Comparison of ENCODE assay signal across 8 cellular contexts in genomic region chr3:49018707-49019006, GRCh38. TPM values are rescaled to one million over a fixed set of nuclear protein-coding genes. Genes with fewer than 3 reads are reported as not detected.
DNase-seq lines count a peak whose midpoint lies in the region; ATAC-seq, FAIRE-seq and TF ChIP-seq lines count a peak whose summit lies in the region.

No MANE protein-coding gene starts in this region.

- POLR2A ChIA-PET in activated naive CD8-positive, alpha-beta T cell treated with anti-CD3 and anti-CD28 coated beads, Interleukin-2, amount 10 ng/mL, durations not matched to agents 7 days and 5 days (lab: Charles Lee), result interaction anchor here (8.8 to 10.1 kb wide), 3 partner anchors 12 to 75 kb away, joined by 101 to 244 read pairs (median 129); partner anchors contain the start of genes P4HTM, QRICH1 and WDR6
- POLR2A ChIA-PET in HepG2 (lab: Yijun Ruan, JAX), result interaction anchor here (2.0 to 11.1 kb wide), 3 partner anchors 9 to 75 kb away, joined by 10 to 280 read pairs (median 10); partner anchors contain the start of genes IMPDH2, QRICH1 and WDR6

- no peak for DNase-seq in activated T-cell treated with anti-CD3 and anti-CD28 coated beads, Interleukin-2, amount 50 U/mL, for 24 hours
- DNase-seq in activated T-cell treated with anti-CD3 and anti-CD28 coated beads, Interleukin-2, amount 50 U/mL, for 48 hours, result no peak
- DNase-seq in activated naive CD8-positive, alpha-beta T cell treated with anti-CD3 and anti-CD28 coated beads, Interleukin-2, amount 10 ng/mL, durations not matched to agents 7 days and 5 days, result no peak
- no peak for DNase-seq in HepG2 (ENCODE audit: low spot score)
- DNase-seq in tibial nerve (ENCODE audit: low spot score in 2 of 2), result no peak
- no peak for DNase-seq in NCI-H2107 treated with DMSO at 0.1 percent for 48 hours (lab: John Stamatoyannopoulos, UW; ENCODE audit: unreplicated experiment)
- DNase-seq in A172 (ENCODE audit: low spot score), result no peak

- 2% methylated on average over 14 of the region's 18 CpGs for WGBS in HepG2 (ENCODE audit: low lambda C conversion rate)
- WGBS in tibial nerve, 2 donors, result 2% methylated on average over 18 of the region's 18 CpGs

- H3K27ac ChIP-seq in HepG2 (ENCODE audit: extremely low read length, insufficient read depth, low read length), result peak overlapping the region; percentile 55
- peak overlapping the region; percentile 32 to 89 (median 86) for H3K27ac ChIP-seq in tibial nerve

- no peak for FAIRE-seq in HepG2 (lab: Jason Lieb, UNC)

- no TSS peak for BruUV-seq in HepG2 (replicated peaks; lab: Mats Ljungman, UMichigan)

- H3K27ac Mint-ChIP-seq in activated T-cell treated with anti-CD3 and anti-CD28 coated beads, Interleukin-2, amount 50 U/mL, for 24 hours, result peak overlapping the region; percentile 89
- H3K27ac Mint-ChIP-seq in activated naive CD8-positive, alpha-beta T cell treated with anti-CD3 and anti-CD28 coated beads, Interleukin-2, amount 10 ng/mL, durations not matched to agents 7 days and 5 days, result peak overlapping the region; percentile 98

- peak overlapping the region; percentile 89 for H3K4me2 ChIP-seq in HepG2 (ENCODE audit: low read depth, low read length)

- peaks cover 34% of the 10 kb centered on the region for H3K4me1 Mint-ChIP-seq in activated T-cell treated with anti-CD3 and anti-CD28 coated beads, Interleukin-2, amount 50 U/mL, for 24 hours (ENCODE audit: low read depth)
- H3K4me1 Mint-ChIP-seq in activated naive CD8-positive, alpha-beta T cell treated with anti-CD3 and anti-CD28 coated beads, Interleukin-2, amount 10 ng/mL, durations not matched to agents 7 days and 5 days, result peaks cover 21% of the 10 kb centered on the region

- no peak for TF ChIP-seq RAD21 in HepG2 (CRISPR knock-in tag; IDR thresholded peaks at IDR 0.05)

- H3K9me3 Mint-ChIP-seq in activated T-cell treated with anti-CD3 and anti-CD28 coated beads, Interleukin-2, amount 50 U/mL, for 24 hours, result no peaks in the 10 kb centered on the region
- no peaks in the 10 kb centered on the region for H3K9me3 Mint-ChIP-seq in activated naive CD8-positive, alpha-beta T cell treated with anti-CD3 and anti-CD28 coated beads, Interleukin-2, amount 10 ng/mL, durations not matched to agents 7 days and 5 days

- H3K9me3 ChIP-seq in HepG2 (ENCODE audit: low read length) (no peaks in the 10 kb centered on the region), tibial nerve (no peaks in the 10 kb centered on the region)

- H3K4me3 ChIP-seq in HepG2 (replicated peaks in 1 of 3; ENCODE audit: insufficient read depth in 1 of 3, low read depth in 2 of 3, low read length in 3 of 3) (peak overlapping the region; percentile 68 to 96 (median 84)), tibial nerve (peak overlapping the region; percentile 69 to 96 (median 70))

- H3K4me1 ChIP-seq in HepG2 (ENCODE audit: insufficient read depth, low read length), result peaks cover 33% of the 10 kb centered on the region
- peaks cover 0 to 47% (median 34%) of the 10 kb centered on the region in 4 donors for H3K4me1 ChIP-seq in tibial nerve

- in situ Hi-C loops in HepG2 (cut with HindIII; ENCODE audit: extremely low pct_ligation_motif_present, low pct_unique_long_range_greater_than_20kb), result no loop called here

- no peak overlapping the region for H2AFZ ChIP-seq in HepG2 (ENCODE audit: low read length)

- H3K36me3 Mint-ChIP-seq in activated T-cell treated with anti-CD3 and anti-CD28 coated beads, Interleukin-2, amount 50 U/mL, for 24 hours (ENCODE audit: low read depth), result peaks cover 74% of the 10 kb centered on the region
- peaks cover 8% of the 10 kb centered on the region for H3K36me3 Mint-ChIP-seq in activated naive CD8-positive, alpha-beta T cell treated with anti-CD3 and anti-CD28 coated beads, Interleukin-2, amount 10 ng/mL, durations not matched to agents 7 days and 5 days

- H3K9ac ChIP-seq in HepG2 (ENCODE audit: insufficient read depth, low read depth, low read length), result peak overlapping the region; percentile 73

- TF ChIP-seq CTCF in HepG2 (CRISPR knock-in tag; IDR thresholded peaks at IDR 0.05) (no peak), tibial nerve (IDR thresholded peaks at IDR 0.05) (no peak)

- intact Hi-C loops in HepG2 (cut with micrococcal nuclease; ENCODE audit: unreplicated experiment), result no loop called here

- peaks cover 27% of the 10 kb centered on the region for H3K79me2 ChIP-seq in HepG2 (ENCODE audit: insufficient read depth, low read length)

- CTCF ChIA-PET in HepG2 (lab: Yijun Ruan, JAX; ENCODE audit: low intra/inter-chr PET ratio, low total read pairs), result no interaction called here

- TF ChIP-seq POLR2A in HepG2 (IDR thresholded peaks at IDR 0.05; ENCODE audit: insufficient read depth in 1 of 2, low read depth in 2 of 2, low read length in 2 of 2) (no peak), tibial nerve (IDR thresholded peaks at IDR 0.05) (no peak)

- no peaks in the 10 kb centered on the region for H3K27me3 Mint-ChIP-seq in activated T-cell treated with anti-CD3 and anti-CD28 coated beads, Interleukin-2, amount 50 U/mL, for 24 hours
- no peaks in the 10 kb centered on the region for H3K27me3 Mint-ChIP-seq in activated naive CD8-positive, alpha-beta T cell treated with anti-CD3 and anti-CD28 coated beads, Interleukin-2, amount 10 ng/mL, durations not matched to agents 7 days and 5 days

- H3K36me3 ChIP-seq in HepG2 (replicated peaks in 1 of 2; ENCODE audit: control insufficient read depth in 1 of 2, insufficient read depth in 2 of 2, low read length in 2 of 2) (peaks cover 11 to 28% of the 10 kb centered on the region in 2 experiments), tibial nerve (peaks cover 0 to 40% (median 7%) of the 10 kb centered on the region in 3 donors)

- no peak for ATAC-seq in activated naive CD8-positive, alpha-beta T cell treated with anti-CD3 and anti-CD28 coated beads, Interleukin-2, amount 10 ng/mL, durations not matched to agents 7 days and 5 days (ENCODE audit: low read depth)
- ATAC-seq in HepG2 (no peak), GM18520 (IDR thresholded peaks at IDR 0.05; ENCODE audit: unreplicated experiment) (no peak)

- no peak for TF ChIP-seq EP300 in HepG2 (IDR thresholded peaks at IDR 0.05; ENCODE audit: low read depth in 2 of 2, low read length in 2 of 2)
- no peak for TF ChIP-seq EP300 in HepG2 (CRISPR knock-in tag; IDR thresholded peaks at IDR 0.05; ENCODE audit: borderline replicate concordance)
- TF ChIP-seq EP300 in tibial nerve (IDR thresholded peaks at IDR 0.05), result no peak

- H3K27me3 ChIP-seq in HepG2 (ENCODE audit: control insufficient read depth in 1 of 2, insufficient read depth in 2 of 2, low read length in 2 of 2) (no peaks in the 10 kb centered on the region; a peak in 1 of 5 replicates), tibial nerve (no peaks in the 10 kb centered on the region)

- peak overlapping the region; percentile 90 for H3K4me3 Mint-ChIP-seq in activated T-cell treated with anti-CD3 and anti-CD28 coated beads, Interleukin-2, amount 50 U/mL, for 24 hours
- peak overlapping the region; percentile 96 for H3K4me3 Mint-ChIP-seq in activated naive CD8-positive, alpha-beta T cell treated with anti-CD3 and anti-CD28 coated beads, Interleukin-2, amount 10 ng/mL, durations not matched to agents 7 days and 5 days

- H4K20me1 ChIP-seq in HepG2 (ENCODE audit: insufficient read depth, low read length), result peaks cover 10% of the 10 kb centered on the region; the same call in 1 of the 2 replicates

RNA-seq across cellular contexts. Expression of gene DALRD3, which starts 0.3 kb away (rescaled TPM):
- total RNA-seq in activated naive CD8-positive, alpha-beta T cell treated with anti-CD3 and anti-CD28 coated beads, Interleukin-2, amount 10 ng/mL, durations not matched to agents 7 days and 5 days, result 10 to 100 TPM; 27.9 to 29.9 TPM
- total RNA-seq in HepG2 (2016; rRNA removed; fragmentation: Illumina TruSeq; extraction: Trizol) (18.3 and 19.9 TPM in 2 replicates), tibial nerve (10 to 100 TPM; 35.7 to 48.6 (median 43.8) TPM)
- 8.0 and 9.1 TPM in 2 replicates for total RNA-seq in HepG2 (2016; cell fraction: cytosol; rRNA removed; fragmentation: Illumina TruSeq; extraction: Trizol; ENCODE audit: low read depth)
- total RNA-seq in HepG2 (2016; cell fraction: insoluble cytoplasmic fraction; rRNA removed; fragmentation: Illumina TruSeq; extraction: Trizol), result 17.2 and 17.7 TPM in 2 replicates
- 13.3 and 16.1 TPM in 2 replicates for total RNA-seq in HepG2 (2016; cell fraction: membrane; rRNA removed; fragmentation: Illumina TruSeq; extraction: Trizol)
- total RNA-seq in HepG2 (2016; cell fraction: nucleus; rRNA removed; fragmentation: Illumina TruSeq; extraction: Trizol), result 12.3 and 12.5 TPM in 2 replicates
- polyA plus RNA-seq in HepG2 (2011; rRNA removed), result 31.7 and 36.5 TPM in 2 replicates
- polyA plus RNA-seq in HepG2 (2011; cell fraction: cytosol; rRNA removed), result 28.5 and 42.5 TPM in 2 replicates
- 69.2 and 85.2 TPM in 2 replicates for polyA plus RNA-seq in HepG2 (2011; cell fraction: nucleus; rRNA removed)
- 10.7 and 12.1 TPM in 2 replicates for polyA plus RNA-seq in HepG2 (2012)
- polyA plus RNA-seq in HepG2 (2016; cell fraction: cytosol; fragmentation: Illumina TruSeq; extraction: Trizol; ENCODE audit: low read depth), result 6.0 and 7.7 TPM in 2 replicates
- polyA plus RNA-seq in HepG2 (2016; cell fraction: insoluble cytoplasmic fraction; fragmentation: Illumina TruSeq; extraction: Trizol; ENCODE audit: low read depth), result 16.3 and 17.2 TPM in 2 replicates
- 10.6 and 11.7 TPM in 2 replicates for polyA plus RNA-seq in HepG2 (2016; cell fraction: membrane; fragmentation: Illumina TruSeq; extraction: Trizol; ENCODE audit: low read depth)
- 23.7 and 24.6 TPM in 2 replicates for polyA plus RNA-seq in HepG2 (2016; cell fraction: nucleus; fragmentation: Illumina TruSeq; extraction: Trizol; ENCODE audit: insufficient read depth, low read depth)
- 62.8 and 69.7 TPM in 2 replicates for polyA minus RNA-seq in HepG2 (2011; rRNA and poly(A)+ RNA removed; ENCODE audit: low replicate concordance)
- 9.5 and 20.9 TPM in 2 replicates for polyA minus RNA-seq in HepG2 (2011; cell fraction: cytosol; rRNA and poly(A)+ RNA removed)
- 11.2 and 17.4 TPM in 2 replicates for polyA minus RNA-seq in HepG2 (2011; cell fraction: nucleus; rRNA and poly(A)+ RNA removed)
- 36.1 and 50.0 TPM in 2 replicates for total RNA-seq in A172 (2014; rRNA removed; shearing (Covaris generic))

RNA-seq across cellular contexts. Expression of gene NDUFAF3, which starts 3.3 kb away (rescaled TPM):
- 10 to 100 TPM; 78.9 to 82.4 TPM for total RNA-seq in activated naive CD8-positive, alpha-beta T cell treated with anti-CD3 and anti-CD28 coated beads, Interleukin-2, amount 10 ng/mL, durations not matched to agents 7 days and 5 days
- total RNA-seq in HepG2 (2016; rRNA removed; fragmentation: Illumina TruSeq; extraction: Trizol) (50.0 and 51.9 TPM in 2 replicates), tibial nerve (100 to 1,000 TPM; 116 to 122 (median 118) TPM)
- total RNA-seq in HepG2 (2016; cell fraction: cytosol; rRNA removed; fragmentation: Illumina TruSeq; extraction: Trizol; ENCODE audit: low read depth), result 26.9 and 32.9 TPM in 2 replicates
- 52.3 and 61.1 TPM in 2 replicates for total RNA-seq in HepG2 (2016; cell fraction: insoluble cytoplasmic fraction; rRNA removed; fragmentation: Illumina TruSeq; extraction: Trizol)
- 26.1 and 38.8 TPM in 2 replicates for total RNA-seq in HepG2 (2016; cell fraction: membrane; rRNA removed; fragmentation: Illumina TruSeq; extraction: Trizol)
- total RNA-seq in HepG2 (2016; cell fraction: nucleus; rRNA removed; fragmentation: Illumina TruSeq; extraction: Trizol), result 24.4 and 30.9 TPM in 2 replicates
- 39.0 and 42.0 TPM in 2 replicates for polyA plus RNA-seq in HepG2 (2011; rRNA removed)
- polyA plus RNA-seq in HepG2 (2011; cell fraction: cytosol; rRNA removed), result 32.1 and 56.3 TPM in 2 replicates
- polyA plus RNA-seq in HepG2 (2011; cell fraction: nucleus; rRNA removed), result 29.5 and 32.3 TPM in 2 replicates
- 31.0 and 39.6 TPM in 2 replicates for polyA plus RNA-seq in HepG2 (2012)
- polyA plus RNA-seq in HepG2 (2016; cell fraction: cytosol; fragmentation: Illumina TruSeq; extraction: Trizol; ENCODE audit: low read depth), result 31.0 and 36.1 TPM in 2 replicates
- polyA plus RNA-seq in HepG2 (2016; cell fraction: insoluble cytoplasmic fraction; fragmentation: Illumina TruSeq; extraction: Trizol; ENCODE audit: low read depth), result 63.6 and 69.8 TPM in 2 replicates
- polyA plus RNA-seq in HepG2 (2016; cell fraction: membrane; fragmentation: Illumina TruSeq; extraction: Trizol; ENCODE audit: low read depth), result 28.9 and 36.0 TPM in 2 replicates
- 39.0 and 43.6 TPM in 2 replicates for polyA plus RNA-seq in HepG2 (2016; cell fraction: nucleus; fragmentation: Illumina TruSeq; extraction: Trizol; ENCODE audit: insufficient read depth, low read depth)
- polyA minus RNA-seq in HepG2 (2011; rRNA and poly(A)+ RNA removed; ENCODE audit: low replicate concordance), result 70.8 and 119 TPM in 2 replicates
- 23.8 and 35.3 TPM in 2 replicates for polyA minus RNA-seq in HepG2 (2011; cell fraction: cytosol; rRNA and poly(A)+ RNA removed)
- 27.4 and 27.9 TPM in 2 replicates for polyA minus RNA-seq in HepG2 (2011; cell fraction: nucleus; rRNA and poly(A)+ RNA removed)
- total RNA-seq in A172 (2014; rRNA removed; shearing (Covaris generic)), result 96.8 and 112 TPM in 2 replicates

RNA-seq across cellular contexts. Expression of gene IMPDH2, which starts 10.5 kb away (rescaled TPM):
- total RNA-seq in activated naive CD8-positive, alpha-beta T cell treated with anti-CD3 and anti-CD28 coated beads, Interleukin-2, amount 10 ng/mL, durations not matched to agents 7 days and 5 days, result 100 to 1,000 TPM; 145 to 146 TPM
- total RNA-seq in HepG2 (2016; rRNA removed; fragmentation: Illumina TruSeq; extraction: Trizol) (260 and 344 TPM in 2 replicates), tibial nerve (100 to 1,000 TPM; 108 to 156 (median 128) TPM)
- 94.1 and 106 TPM in 2 replicates for total RNA-seq in HepG2 (2016; cell fraction: cytosol; rRNA removed; fragmentation: Illumina TruSeq; extraction: Trizol; ENCODE audit: low read depth)
- 263 and 346 TPM in 2 replicates for total RNA-seq in HepG2 (2016; cell fraction: insoluble cytoplasmic fraction; rRNA removed; fragmentation: Illumina TruSeq; extraction: Trizol)
- total RNA-seq in HepG2 (2016; cell fraction: membrane; rRNA removed; fragmentation: Illumina TruSeq; extraction: Trizol), result 186 and 193 TPM in 2 replicates
- total RNA-seq in HepG2 (2016; cell fraction: nucleus; rRNA removed; fragmentation: Illumina TruSeq; extraction: Trizol), result 117 and 127 TPM in 2 replicates
- polyA plus RNA-seq in HepG2 (2011; rRNA removed), result 248 and 252 TPM in 2 replicates
- polyA plus RNA-seq in HepG2 (2011; cell fraction: cytosol; rRNA removed), result 227 and 254 TPM in 2 replicates
- 167 and 184 TPM in 2 replicates for polyA plus RNA-seq in HepG2 (2011; cell fraction: nucleus; rRNA removed)
- 171 and 213 TPM in 2 replicates for polyA plus RNA-seq in HepG2 (2012)
- polyA plus RNA-seq in HepG2 (2016; cell fraction: cytosol; fragmentation: Illumina TruSeq; extraction: Trizol; ENCODE audit: low read depth), result 80.1 and 88.8 TPM in 2 replicates
- 319 and 340 TPM in 2 replicates for polyA plus RNA-seq in HepG2 (2016; cell fraction: insoluble cytoplasmic fraction; fragmentation: Illumina TruSeq; extraction: Trizol; ENCODE audit: low read depth)
- polyA plus RNA-seq in HepG2 (2016; cell fraction: membrane; fragmentation: Illumina TruSeq; extraction: Trizol; ENCODE audit: low read depth), result 142 and 165 TPM in 2 replicates
- polyA plus RNA-seq in HepG2 (2016; cell fraction: nucleus; fragmentation: Illumina TruSeq; extraction: Trizol; ENCODE audit: insufficient read depth, low read depth), result 169 and 178 TPM in 2 replicates
- polyA minus RNA-seq in HepG2 (2011; rRNA and poly(A)+ RNA removed; ENCODE audit: low replicate concordance), result 431 and 698 TPM in 2 replicates
- polyA minus RNA-seq in HepG2 (2011; cell fraction: cytosol; rRNA and poly(A)+ RNA removed), result 171 and 193 TPM in 2 replicates
- 84.5 and 109 TPM in 2 replicates for polyA minus RNA-seq in HepG2 (2011; cell fraction: nucleus; rRNA and poly(A)+ RNA removed)
- 218 and 219 TPM in 2 replicates for total RNA-seq in A172 (2014; rRNA removed; shearing (Covaris generic))

RNA-seq across cellular contexts. Expression of gene WDR6, which starts 11.5 kb away (rescaled TPM):
- total RNA-seq in activated naive CD8-positive, alpha-beta T cell treated with anti-CD3 and anti-CD28 coated beads, Interleukin-2, amount 10 ng/mL, durations not matched to agents 7 days and 5 days, result 100 to 1,000 TPM; 185 to 207 TPM
- total RNA-seq in HepG2 (2016; rRNA removed; fragmentation: Illumina TruSeq; extraction: Trizol) (71.2 and 73.4 TPM in 2 replicates), tibial nerve (100 to 1,000 TPM in 3 of 4 donors, 10 to 100 TPM in 1; 95.3 to 138 (median 117) TPM)
- 3.5 and 5.3 TPM in 2 replicates for total RNA-seq in HepG2 (2016; cell fraction: cytosol; rRNA removed; fragmentation: Illumina TruSeq; extraction: Trizol; ENCODE audit: low read depth)
- total RNA-seq in HepG2 (2016; cell fraction: insoluble cytoplasmic fraction; rRNA removed; fragmentation: Illumina TruSeq; extraction: Trizol), result 62.0 and 83.0 TPM in 2 replicates
- 11.9 and 16.0 TPM in 2 replicates for total RNA-seq in HepG2 (2016; cell fraction: membrane; rRNA removed; fragmentation: Illumina TruSeq; extraction: Trizol)
- 75.4 and 75.5 TPM in 2 replicates for total RNA-seq in HepG2 (2016; cell fraction: nucleus; rRNA removed; fragmentation: Illumina TruSeq; extraction: Trizol)
- polyA plus RNA-seq in HepG2 (2011; rRNA removed), result 139 and 187 TPM in 2 replicates
- 54.1 and 69.9 TPM in 2 replicates for polyA plus RNA-seq in HepG2 (2011; cell fraction: cytosol; rRNA removed)
- 948 and 1,074 TPM in 2 replicates for polyA plus RNA-seq in HepG2 (2011; cell fraction: nucleus; rRNA removed)
- 82.4 and 107 TPM in 2 replicates for polyA plus RNA-seq in HepG2 (2012)
- 3.7 and 3.8 TPM in 2 replicates for polyA plus RNA-seq in HepG2 (2016; cell fraction: cytosol; fragmentation: Illumina TruSeq; extraction: Trizol; ENCODE audit: low read depth)
- 65.3 and 72.1 TPM in 2 replicates for polyA plus RNA-seq in HepG2 (2016; cell fraction: insoluble cytoplasmic fraction; fragmentation: Illumina TruSeq; extraction: Trizol; ENCODE audit: low read depth)
- polyA plus RNA-seq in HepG2 (2016; cell fraction: membrane; fragmentation: Illumina TruSeq; extraction: Trizol; ENCODE audit: low read depth), result 8.5 and 9.3 TPM in 2 replicates
- polyA plus RNA-seq in HepG2 (2016; cell fraction: nucleus; fragmentation: Illumina TruSeq; extraction: Trizol; ENCODE audit: insufficient read depth, low read depth), result 267 and 275 TPM in 2 replicates
- polyA minus RNA-seq in HepG2 (2011; rRNA and poly(A)+ RNA removed; ENCODE audit: low replicate concordance), result 181 and 224 TPM in 2 replicates
- 39.8 and 50.4 TPM in 2 replicates for polyA minus RNA-seq in HepG2 (2011; cell fraction: cytosol; rRNA and poly(A)+ RNA removed)
- 60.6 and 69.1 TPM in 2 replicates for polyA minus RNA-seq in HepG2 (2011; cell fraction: nucleus; rRNA and poly(A)+ RNA removed)
- 63.7 and 76.1 TPM in 2 replicates for total RNA-seq in A172 (2014; rRNA removed; shearing (Covaris generic))

RNA-seq across cellular contexts. Expression of gene P4HTM, which starts 28.6 kb away (rescaled TPM):
- total RNA-seq in activated naive CD8-positive, alpha-beta T cell treated with anti-CD3 and anti-CD28 coated beads, Interleukin-2, amount 10 ng/mL, durations not matched to agents 7 days and 5 days, result 10 to 100 TPM; 57.4 to 57.7 TPM
- total RNA-seq in HepG2 (2016; rRNA removed; fragmentation: Illumina TruSeq; extraction: Trizol) (not detected in 2 replicates), tibial nerve (10 to 100 TPM; 76.4 to 99.0 (median 88.8) TPM)
- not detected in 2 replicates for total RNA-seq in HepG2 (2016; cell fraction: cytosol; rRNA removed; fragmentation: Illumina TruSeq; extraction: Trizol; ENCODE audit: low read depth)
- total RNA-seq in HepG2 (2016; cell fraction: insoluble cytoplasmic fraction; rRNA removed; fragmentation: Illumina TruSeq; extraction: Trizol), result 0.09 TPM in 1 of 2 replicates, not detected in the other
- total RNA-seq in HepG2 (2016; cell fraction: membrane; rRNA removed; fragmentation: Illumina TruSeq; extraction: Trizol), result not detected in 2 replicates
- total RNA-seq in HepG2 (2016; cell fraction: nucleus; rRNA removed; fragmentation: Illumina TruSeq; extraction: Trizol), result 0.09 TPM in 1 of 2 replicates, not detected in the other
- 0.01 TPM in 1 of 2 replicates, not detected in the other for polyA plus RNA-seq in HepG2 (2011; rRNA removed)
- 0.07 TPM in 1 of 2 replicates, not detected in the other for polyA plus RNA-seq in HepG2 (2011; cell fraction: cytosol; rRNA removed)
- polyA plus RNA-seq in HepG2 (2011; cell fraction: nucleus; rRNA removed), result 0.29 and 0.38 TPM in 2 replicates
- 0.16 TPM in 1 of 2 replicates, not detected in the other for polyA plus RNA-seq in HepG2 (2012)
- polyA plus RNA-seq in HepG2 (2016; cell fraction: cytosol; fragmentation: Illumina TruSeq; extraction: Trizol; ENCODE audit: low read depth), result not detected in 2 replicates
- polyA plus RNA-seq in HepG2 (2016; cell fraction: insoluble cytoplasmic fraction; fragmentation: Illumina TruSeq; extraction: Trizol; ENCODE audit: low read depth), result not detected in 2 replicates
- not detected in 2 replicates for polyA plus RNA-seq in HepG2 (2016; cell fraction: membrane; fragmentation: Illumina TruSeq; extraction: Trizol; ENCODE audit: low read depth)
- not detected in 2 replicates for polyA plus RNA-seq in HepG2 (2016; cell fraction: nucleus; fragmentation: Illumina TruSeq; extraction: Trizol; ENCODE audit: insufficient read depth, low read depth)
- 0.24 and 77.8 TPM in 2 replicates for polyA minus RNA-seq in HepG2 (2011; rRNA and poly(A)+ RNA removed; ENCODE audit: low replicate concordance)
- polyA minus RNA-seq in HepG2 (2011; cell fraction: cytosol; rRNA and poly(A)+ RNA removed), result 2.1 and 2.3 TPM in 2 replicates
- 1.5 and 2.2 TPM in 2 replicates for polyA minus RNA-seq in HepG2 (2011; cell fraction: nucleus; rRNA and poly(A)+ RNA removed)
- total RNA-seq in A172 (2014; rRNA removed; shearing (Covaris generic)), result 20.7 and 21.2 TPM in 2 replicates
